40 cellular contexts compared by ENCODE assay signal in genomic region chr13:57553932-57554331, GRCh38.
"Had no signal": no experiment of that assay in that cellular context is flagged by ENCODE, and none has a peak within 500 bp of the region (broad histone marks: within the 10 kb centered on the region; RNA-seq: fewer than 3 reads in every experiment).

No MANE protein-coding gene starts in this region.

- DNase-seq: activated effector memory CD4-positive, alpha-beta T cell treated with anti-CD3 and anti-CD28 coated beads, Interleukin-2, amount 50 U/mL, for 16 hours; activated effector memory CD4-positive, alpha-beta T cell treated with Interleukin-2 at 50 U/mL for 16 hours; activated gamma-delta T cell; activated gamma-delta T cell treated with Interleukin-2 at 50 U/mL for 16 hours; activated naive CD4-positive, alpha-beta T cell; activated naive CD4-positive, alpha-beta T cell treated with anti-CD3 and anti-CD28 coated beads for 36 hours; activated naive CD4-positive, alpha-beta T cell treated with anti-CD3 and anti-CD28 coated beads, Interleukin-2, amount 10 ng/mL, durations not matched to agents 7 days and 5 days; activated naive CD4-positive, alpha-beta T cell treated with anti-CD3 and anti-CD28 coated beads, Interleukin-2, amount 50 U/mL, for 16 hours; activated naive CD4-positive, alpha-beta T cell treated with Interleukin-2 at 50 U/mL for 16 hours; activated naive CD8-positive, alpha-beta T cell treated with anti-CD3 and anti-CD28 coated beads for 36 hours; activated naive CD8-positive, alpha-beta T cell treated with anti-CD3 and anti-CD28 coated beads, Interleukin-2, amount 10 ng/mL, durations not matched to agents 7 days and 5 days; activated naive CD8-positive, alpha-beta T cell treated with anti-CD3 and anti-CD28 coated beads, Interleukin-2, amount 50 U/mL, for 24 hours; activated T-cell treated with anti-CD3 and anti-CD28 coated beads, Interleukin-2, amount 50 U/mL, for 1 hour; activated T-cell treated with anti-CD3 and anti-CD28 coated beads, Interleukin-2, amount 50 U/mL, for 24 hours; activated T-cell treated with anti-CD3 and anti-CD28 coated beads, Interleukin-2, amount 50 U/mL, for 4 hours; activated T-cell treated with anti-CD3 and anti-CD28 coated beads, Interleukin-2, amount 50 U/mL, for 48 hours; activated T-cell treated with anti-CD3 and anti-CD28 coated beads, Interleukin-2, amount 50 U/mL, for 72 hours; adrenal gland; amniotic stem cell; amygdala; anterior cingulate cortex; aorta; body of pancreas; brain microvascular endothelial cell; caudate nucleus; central memory CD4-positive, alpha-beta T cell; cerebellar nuclear complex had no signal

- ATAC-seq: activated naive CD4-positive, alpha-beta T cell treated with anti-CD3 and anti-CD28 coated beads, Interleukin-2, amount 50 U/mL, for 72 hours; activated naive CD8-positive, alpha-beta T cell treated with anti-CD3 and anti-CD28 coated beads, Interleukin-2, amount 50 U/mL, for 24 hours; activated T-cell treated with anti-CD3 and anti-CD28 coated beads, Interleukin-2, amount 50 U/mL, for 4 hours; activated T-cell treated with anti-CD3 and anti-CD28 coated beads, Interleukin-2, amount 50 U/mL, for 72 hours; activated T-helper 17 cell treated with anti-CD3 and anti-CD28 coated beads, Interleukin-2, amount 50 U/mL, for 72 hours; body of pancreas had no signal

- H3K36me3 ChIP-seq: adrenal gland, ascending aorta, brain microvascular endothelial cell, breast epithelium, cardiac muscle cell had no signal

- H3K27me3 ChIP-seq: adrenal gland, ascending aorta, body of pancreas, brain microvascular endothelial cell, breast epithelium, cardiac muscle cell had no signal

- H3K4me3 Mint-ChIP-seq: activated naive CD4-positive, alpha-beta T cell treated with anti-CD3 and anti-CD28 coated beads for 36 hours; activated naive CD4-positive, alpha-beta T cell treated with anti-CD3 and anti-CD28 coated beads, Interleukin-2, amount 10 ng/mL, durations not matched to agents 7 days and 5 days; activated naive CD4-positive, alpha-beta T cell treated with anti-CD3 and anti-CD28 coated beads, Interleukin-2, amount 50 U/mL, for 24 hours; activated naive CD8-positive, alpha-beta T cell; activated naive CD8-positive, alpha-beta T cell treated with anti-CD3 and anti-CD28 coated beads for 36 hours; activated naive CD8-positive, alpha-beta T cell treated with anti-CD3 and anti-CD28 coated beads, Interleukin-2, amount 10 ng/mL, durations not matched to agents 7 days and 5 days; activated naive CD8-positive, alpha-beta T cell treated with anti-CD3 and anti-CD28 coated beads, Interleukin-2, amount 50 U/mL, for 24 hours; activated T-cell treated with anti-CD3 and anti-CD28 coated beads, Interleukin-2, amount 50 U/mL, for 24 hours; activated T-cell treated with anti-CD3 and anti-CD28 coated beads, Interleukin-2, amount 50 U/mL, for 4 hours; activated T-cell treated with anti-CD3 and anti-CD28 coated beads, Interleukin-2, amount 50 U/mL, for 72 hours; activated T-helper 1 cell treated with anti-CD3 and anti-CD28 coated beads, Interleukin-12 subunit alpha, Interleukin-12 subunit beta, Interleukin-2, Interleukin-4 antibody, amounts not matched to agents 30 ng/mL and 10 ng/mL and 1 ng/mL, durations not matched to agents 14 hours and 24 hours and 36 hours; activated T-helper 17 cell treated with anti-CD3 and anti-CD28 coated beads, Interleukin-2, amount 50 U/mL, for 72 hours; brain; central memory CD8-positive, alpha-beta T cell had no signal

- H3K27me3 Mint-ChIP-seq: activated naive CD4-positive, alpha-beta T cell treated with anti-CD3 and anti-CD28 coated beads, Interleukin-2, amount 10 ng/mL, durations not matched to agents 7 days and 5 days; activated naive CD4-positive, alpha-beta T cell treated with anti-CD3 and anti-CD28 coated beads, Interleukin-2, amount 50 U/mL, for 24 hours; activated naive CD8-positive, alpha-beta T cell; activated naive CD8-positive, alpha-beta T cell treated with anti-CD3 and anti-CD28 coated beads for 36 hours; activated naive CD8-positive, alpha-beta T cell treated with anti-CD3 and anti-CD28 coated beads, Interleukin-2, amount 10 ng/mL, durations not matched to agents 7 days and 5 days; activated naive CD8-positive, alpha-beta T cell treated with anti-CD3 and anti-CD28 coated beads, Interleukin-2, amount 50 U/mL, for 24 hours; activated T-cell treated with anti-CD3 and anti-CD28 coated beads, Interleukin-2, amount 50 U/mL, for 24 hours; activated T-helper 17 cell treated with anti-CD3 and anti-CD28 coated beads, Interleukin-2, amount 50 U/mL, for 72 hours; brain; central memory CD8-positive, alpha-beta T cell had no signal

- FAIRE-seq: astrocyte, bronchial epithelial cell had no signal

- H3K4me1 Mint-ChIP-seq: activated naive CD4-positive, alpha-beta T cell treated with anti-CD3 and anti-CD28 coated beads, Interleukin-2, amount 10 ng/mL, durations not matched to agents 7 days and 5 days; activated naive CD4-positive, alpha-beta T cell treated with anti-CD3 and anti-CD28 coated beads, Interleukin-2, amount 50 U/mL, for 24 hours; activated naive CD8-positive, alpha-beta T cell treated with anti-CD3 and anti-CD28 coated beads for 36 hours; activated naive CD8-positive, alpha-beta T cell treated with anti-CD3 and anti-CD28 coated beads, Interleukin-2, amount 10 ng/mL, durations not matched to agents 7 days and 5 days; activated naive CD8-positive, alpha-beta T cell treated with anti-CD3 and anti-CD28 coated beads, Interleukin-2, amount 50 U/mL, for 24 hours; activated T-helper 17 cell treated with anti-CD3 and anti-CD28 coated beads, Interleukin-2, amount 50 U/mL, for 72 hours; central memory CD8-positive, alpha-beta T cell had no signal

- H3K36me3 Mint-ChIP-seq: activated naive CD4-positive, alpha-beta T cell treated with anti-CD3 and anti-CD28 coated beads, Interleukin-2, amount 10 ng/mL, durations not matched to agents 7 days and 5 days; activated naive CD4-positive, alpha-beta T cell treated with anti-CD3 and anti-CD28 coated beads, Interleukin-2, amount 50 U/mL, for 24 hours; activated naive CD4-positive, alpha-beta T cell treated with anti-CD3 and anti-CD28 coated beads, Interleukin-2, amount 50 U/mL, for 72 hours; activated naive CD8-positive, alpha-beta T cell; activated naive CD8-positive, alpha-beta T cell treated with anti-CD3 and anti-CD28 coated beads for 36 hours; activated naive CD8-positive, alpha-beta T cell treated with anti-CD3 and anti-CD28 coated beads, Interleukin-2, amount 10 ng/mL, durations not matched to agents 7 days and 5 days; brain had no signal

- H3K9me3 ChIP-seq: adrenal gland, body of pancreas, breast epithelium had no signal

- H3K4me1 ChIP-seq: adrenal gland, ascending aorta, body of pancreas, breast epithelium had no signal

- H3K27ac ChIP-seq: adrenal gland, ascending aorta, body of pancreas, brain microvascular endothelial cell, breast epithelium, cardiac muscle cell had no signal

- H3K4me3 ChIP-seq: adrenal gland, ascending aorta, body of pancreas, breast epithelium, cardiac muscle cell had no signal

- H3K27ac Mint-ChIP-seq: activated naive CD4-positive, alpha-beta T cell treated with anti-CD3 and anti-CD28 coated beads for 36 hours; activated naive CD4-positive, alpha-beta T cell treated with anti-CD3 and anti-CD28 coated beads, Interleukin-2, amount 10 ng/mL, durations not matched to agents 7 days and 5 days; activated naive CD4-positive, alpha-beta T cell treated with anti-CD3 and anti-CD28 coated beads, Interleukin-2, amount 50 U/mL, for 24 hours; activated naive CD4-positive, alpha-beta T cell treated with anti-CD3 and anti-CD28 coated beads, Interleukin-2, amount 50 U/mL, for 72 hours; activated naive CD8-positive, alpha-beta T cell; activated naive CD8-positive, alpha-beta T cell treated with anti-CD3 and anti-CD28 coated beads for 36 hours; activated naive CD8-positive, alpha-beta T cell treated with anti-CD3 and anti-CD28 coated beads, Interleukin-2, amount 10 ng/mL, durations not matched to agents 7 days and 5 days; activated naive CD8-positive, alpha-beta T cell treated with anti-CD3 and anti-CD28 coated beads, Interleukin-2, amount 50 U/mL, for 24 hours; activated T-cell treated with anti-CD3 and anti-CD28 coated beads, Interleukin-2, amount 50 U/mL, for 24 hours; activated T-cell treated with anti-CD3 and anti-CD28 coated beads, Interleukin-2, amount 50 U/mL, for 72 hours; activated T-helper 1 cell treated with anti-CD3 and anti-CD28 coated beads, Interleukin-12 subunit alpha, Interleukin-12 subunit beta, Interleukin-2, Interleukin-4 antibody, amounts not matched to agents 30 ng/mL and 10 ng/mL and 1 ng/mL, durations not matched to agents 14 hours and 24 hours and 36 hours; activated T-helper 17 cell treated with anti-CD3 and anti-CD28 coated beads, Interleukin-2, amount 50 U/mL, for 72 hours; activated T-helper 2 cell treated with anti-CD3 and anti-CD28 coated beads, Interferon-gamma antibody, Interleukin-2, Interleukin-4, amounts not matched to agents 10 μg/mL and 5 μg/mL and 100 μg/mL, durations not matched to agents 14 hours and 24 hours and 36 hours; brain had no signal
